Comparison of ENCODE assay signal across 8 cellular contexts in the genomic region with DNA sequence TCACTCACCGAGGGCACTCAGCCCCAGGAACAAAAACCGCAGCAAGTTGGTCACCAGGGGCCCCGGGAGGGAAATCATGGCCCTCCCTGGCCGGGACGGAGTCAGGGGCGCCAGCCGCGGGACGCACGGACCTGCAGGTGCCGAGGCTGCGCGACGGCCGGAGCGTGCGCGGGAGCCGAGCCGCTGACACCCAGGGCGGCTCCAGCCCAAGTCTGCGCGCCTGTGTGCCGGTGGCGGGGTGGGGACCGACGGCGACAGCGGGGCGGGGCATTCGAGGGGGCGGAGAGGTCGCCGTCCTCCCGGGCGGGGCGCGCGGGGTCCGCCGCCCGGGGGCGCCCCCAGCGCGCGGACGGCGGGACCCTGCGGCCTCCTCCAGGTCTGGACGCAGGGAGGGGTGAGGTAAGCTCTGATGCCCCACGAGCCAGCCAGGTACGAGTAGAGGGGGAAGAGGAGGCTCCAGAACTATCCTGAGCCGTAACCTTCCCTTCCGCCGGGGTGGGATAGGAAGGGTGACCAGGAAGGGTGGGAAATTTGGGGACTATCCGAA. TPM values are rescaled to one million over a fixed set of nuclear protein-coding genes. Genes with fewer than 3 reads are reported as not detected.
DNase-seq lines count a peak whose midpoint lies in the region; ATAC-seq and TF ChIP-seq lines count a peak whose summit lies in the region.

A gene with protein sequence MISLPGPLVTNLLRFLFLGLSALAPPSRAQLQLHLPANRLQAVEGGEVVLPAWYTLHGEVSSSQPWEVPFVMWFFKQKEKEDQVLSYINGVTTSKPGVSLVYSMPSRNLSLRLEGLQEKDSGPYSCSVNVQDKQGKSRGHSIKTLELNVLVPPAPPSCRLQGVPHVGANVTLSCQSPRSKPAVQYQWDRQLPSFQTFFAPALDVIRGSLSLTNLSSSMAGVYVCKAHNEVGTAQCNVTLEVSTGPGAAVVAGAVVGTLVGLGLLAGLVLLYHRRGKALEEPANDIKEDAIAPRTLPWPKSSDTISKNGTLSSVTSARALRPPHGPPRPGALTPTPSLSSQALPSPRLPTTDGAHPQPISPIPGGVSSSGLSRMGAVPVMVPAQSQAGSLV (minus strand): TSS at position 214 of the 547 bp plus-strand sequence. CDS start 136 bp downstream, at position 78.

- no peak within 1 kb of the TSS for H3K27ac ChIP-seq in CD4-positive, alpha-beta T cell (ENCODE audit: low read depth, low read length)
- H3K27ac ChIP-seq in duodenal mucosa (ENCODE audit: low read depth, low read length), result peak within 1 kb of the TSS; percentile 58

- H3K27me3 ChIP-seq in CD4-positive, alpha-beta T cell (ENCODE audit: control insufficient read depth, insufficient read depth, low read length), result peaks cover 46% of the 10 kb centered on the region
- H3K27me3 ChIP-seq in duodenal mucosa (ENCODE audit: control insufficient read depth in 1 of 2, insufficient read depth in 2 of 2, low read length in 2 of 2), result peaks cover 14 to 37% of the 10 kb centered on the region in 2 donors

- intact Hi-C loops in CD4-positive, alpha-beta T cell (cut with DNase I, micrococcal nuclease), result loop anchor here (2.0 to 10.0 kb wide), 3 partner anchors 75 to 1017 kb away; partner anchors contain the start of gene ZNF202 (in 1 of the 2)

- H3K9me3 Mint-ChIP-seq in CD4-positive, alpha-beta T cell, result no peaks in the 10 kb centered on the region
- H3K9me3 Mint-ChIP-seq in mesothelial cell of epicardium, result no peaks in the 10 kb centered on the region
- H3K9me3 Mint-ChIP-seq in stimulated activated naive B cell treated with anti-CD40 and anti-IgM and Interleukin-4, amounts not matched to agents 10 μg/mL and 1 μg/mL and 100 μg/mL, for 72 hours, result no peaks in the 10 kb centered on the region

- H3K27ac Mint-ChIP-seq in CD4-positive, alpha-beta T cell, result no peak within 1 kb of the TSS
- no peak within 1 kb of the TSS for H3K27ac Mint-ChIP-seq in mesothelial cell of epicardium
- peak within 1 kb of the TSS; percentile 86 for H3K27ac Mint-ChIP-seq in stimulated activated naive B cell treated with anti-CD40 and anti-IgM and Interleukin-4, amounts not matched to agents 10 μg/mL and 1 μg/mL and 100 μg/mL, for 72 hours

- H3K36me3 ChIP-seq in duodenal mucosa (ENCODE audit: control insufficient read depth in 1 of 2, insufficient read depth in 2 of 2, low read length in 2 of 2), result no peaks in the 10 kb centered on the region

- POLR2A ChIA-PET in CD4-positive, alpha-beta T cell (lab: Charles Lee), result interaction anchor here (0.6 to 6.5 kb wide), 5 partner anchors 15 to 92 kb away, joined by 3 to 65 read pairs (median 7); partner anchors contain the start of genes MSANTD2, SIAE and SPA17

- peaks cover 32 to 37% of the 10 kb centered on the region in 2 donors for H3K4me1 ChIP-seq in duodenal mucosa (ENCODE audit: control insufficient read depth in 1 of 2, insufficient read depth in 2 of 2, low read length in 2 of 2)

- peak within 1 kb of the TSS; percentile 77 to 89 for H3K4me3 ChIP-seq in duodenal mucosa (ENCODE audit: low read depth in 1 of 2, low read length in 2 of 2)

- ATAC-seq in CD4-positive, alpha-beta T cell (ENCODE audit: poor library complexity), result peak; percentile 62
- peak; percentile 66 for ATAC-seq in GM19463 (IDR thresholded peaks at IDR 0.05; ENCODE audit: unreplicated experiment)
- ATAC-seq in stimulated activated naive B cell treated with anti-CD40 and anti-IgM and Interleukin-4, amounts not matched to agents 10 μg/mL and 1 μg/mL and 100 μg/mL, for 72 hours (replicated peaks), result peak; percentile 65 to 72

- peak; percentile 41 to 74 (median 58) for DNase-seq in CD4-positive, alpha-beta T cell
- DNase-seq in HUDEP-2 (lab: John Stamatoyannopoulos, UW; ENCODE audit: unreplicated experiment in 76 of 76) (peak in 53 of 76 experiments; percentile 2 to 64 (median 39)), mesothelial cell of epicardium (ENCODE audit: low spot score in 2 of 2, unreplicated experiment in 2 of 2) (no peak)
- peak; percentile 51 to 57 for DNase-seq in activated CD4-positive, alpha-beta T cell treated with anti-CD3 and anti-CD28 coated beads for 24 hours (ENCODE audit: low read depth in 2 of 2)
- DNase-seq in stimulated activated naive B cell treated with anti-CD40 and anti-IgM and Interleukin-4, amounts not matched to agents 10 μg/mL and 1 μg/mL and 100 μg/mL, for 72 hours, result peak; percentile 50
- DNase-seq in NK-92 treated with Interleukin-12 subunit alpha and Interleukin-12 subunit beta, amount 100 ng/mL, for 24 hours (lab: John Stamatoyannopoulos, UW), result no peak

- peaks cover 38% of the 10 kb centered on the region for H3K4me1 Mint-ChIP-seq in CD4-positive, alpha-beta T cell (ENCODE audit: low read depth)
- H3K4me1 Mint-ChIP-seq in mesothelial cell of epicardium, result peaks cover 27% of the 10 kb centered on the region
- H3K4me1 Mint-ChIP-seq in stimulated activated naive B cell treated with anti-CD40 and anti-IgM and Interleukin-4, amounts not matched to agents 10 μg/mL and 1 μg/mL and 100 μg/mL, for 72 hours, result peaks cover 31 to 53% of the 10 kb centered on the region in 2 donors

- H3K9me3 ChIP-seq in CD4-positive, alpha-beta T cell (ENCODE audit: control insufficient read depth, low read length), result no peaks in the 10 kb centered on the region
- H3K9me3 ChIP-seq in duodenal mucosa (ENCODE audit: control insufficient read depth in 1 of 2, low read length in 2 of 2), result no peaks in the 10 kb centered on the region

- peak within 1 kb of the TSS; percentile 43 to 59 for H3K9ac ChIP-seq in duodenal mucosa (ENCODE audit: low read depth in 1 of 2, low read length in 2 of 2)

- CTCF ChIA-PET in CD4-positive, alpha-beta T cell (lab: Charles Lee), result interaction anchor here (1.3 to 6.1 kb wide), 12 partner anchors 10 to 114 kb away, joined by 4 to 60 read pairs (median 10); partner anchors contain the start of genes MSANTD2, SIAE, SPA17 and VSIG2

- peaks cover 11% of the 10 kb centered on the region for H3K36me3 Mint-ChIP-seq in CD4-positive, alpha-beta T cell (ENCODE audit: low read depth)
- peaks cover 12% of the 10 kb centered on the region for H3K36me3 Mint-ChIP-seq in mesothelial cell of epicardium
- peaks cover 4 to 12% of the 10 kb centered on the region in 2 donors for H3K36me3 Mint-ChIP-seq in stimulated activated naive B cell treated with anti-CD40 and anti-IgM and Interleukin-4, amounts not matched to agents 10 μg/mL and 1 μg/mL and 100 μg/mL, for 72 hours

- H3K4me3 Mint-ChIP-seq in CD4-positive, alpha-beta T cell, result peak within 1 kb of the TSS; percentile 97
- H3K4me3 Mint-ChIP-seq in mesothelial cell of epicardium, result peak within 1 kb of the TSS; percentile 74
- peak within 1 kb of the TSS; percentile 83 to 95 for H3K4me3 Mint-ChIP-seq in stimulated activated naive B cell treated with anti-CD40 and anti-IgM and Interleukin-4, amounts not matched to agents 10 μg/mL and 1 μg/mL and 100 μg/mL, for 72 hours

- H3K27me3 Mint-ChIP-seq in CD4-positive, alpha-beta T cell, result peaks cover 50% of the 10 kb centered on the region
- peaks cover 58% of the 10 kb centered on the region for H3K27me3 Mint-ChIP-seq in mesothelial cell of epicardium (ENCODE audit: low read depth)
- no peaks in the 10 kb centered on the region for H3K27me3 Mint-ChIP-seq in stimulated activated naive B cell treated with anti-CD40 and anti-IgM and Interleukin-4, amounts not matched to agents 10 μg/mL and 1 μg/mL and 100 μg/mL, for 72 hours

- no peak for TF ChIP-seq CTCF in CD4-positive, alpha-beta T cell (IDR thresholded peaks at IDR 0.05)
- TF ChIP-seq CTCF in mesothelial cell of epicardium (IDR thresholded peaks at IDR 0.05; ENCODE audit: unreplicated experiment), result no peak

RNA-seq across cellular contexts. Expression of the gene that starts here (rescaled TPM):
- under 1 TPM; 0.38 to 0.64 TPM for total RNA-seq in CD4-positive, alpha-beta T cell
- total RNA-seq in mesothelial cell of epicardium, result 0.85 to 1.1 TPM (median 0.95 TPM) in 3 replicates

Comparison
In these comparisons a context has a peak if more than half of its experiments do, and no peak if none do; other contexts are left out.
1. Peak in DNase-seq and ATAC-seq in CD4-positive, alpha-beta T cell; RNA of the gene not detected or under 1 TPM.
2. DNase-seq: peak in HUDEP-2 (53 of 76), activated CD4-positive, alpha-beta T cell treated with anti-CD3 and anti-CD28 coated beads for 24 hours (2 of 2) and stimulated activated naive B cell treated with anti-CD40 and anti-IgM and Interleukin-4, amounts not matched to agents 10 μg/mL and 1 μg/mL and 100 μg/mL, for 72 hours (single experiment); none in mesothelial cell of epicardium (0 of 2) and NK-92 treated with Interleukin-12 subunit alpha and Interleukin-12 subunit beta, amount 100 ng/mL, for 24 hours (single experiment).
3. Peak in every context shown above with its lines, with median percentiles within 50 percentile points of each other: ATAC-seq and H3K4me3 Mint-ChIP-seq.